ENCODE assay signal across 10 cellular contexts in genomic region chr10:74587109-74587508, GRCh38.
DNase-seq lines count a peak whose midpoint lies in the region; ATAC-seq and TF ChIP-seq lines count a peak whose summit lies in the region.
"Had no signal": no experiment of that assay in that cellular context is flagged by ENCODE, and none has a peak within 500 bp of the region (broad histone marks: within the 10 kb centered on the region; RNA-seq: fewer than 3 reads in every experiment).

No MANE protein-coding gene starts in this region.

- no peak overlapping the region for H2AFZ ChIP-seq in GM23338

- H3K4me1 Mint-ChIP-seq in CD8-positive, alpha-beta T cell (ENCODE audit: low read depth): peaks cover 73% of the 10 kb centered on the region
- peaks cover 69% of the 10 kb centered on the region for H3K4me1 Mint-ChIP-seq in activated T-helper 2 cell treated with anti-CD3 and anti-CD28 coated beads, Interferon-gamma antibody, Interleukin-2, Interleukin-4, amounts not matched to agents 10 μg/mL and 5 μg/mL and 100 μg/mL, durations not matched to agents 14 hours and 24 hours and 36 hours (ENCODE audit: low read depth)
- peaks cover 26 to 72% (median 65%) of the 10 kb centered on the region in 4 donors for H3K4me1 Mint-ChIP-seq in naive thymus-derived CD8-positive, alpha-beta T cell
- peaks cover 7% of the 10 kb centered on the region; the same call in 1 of the 3 replicates for H3K4me1 Mint-ChIP-seq in GM23338

- intact Hi-C loops in CD8-positive, alpha-beta T cell (cut with DNase I, micrococcal nuclease): loop anchor here (2.0 to 10.0 kb wide), 5 partner anchors 52 to 645 kb away; partner anchors contain the start of genes ADK (in 1 of the 2), AP3M1 (in 1 of the 2) and KAT6B (in 1 of the 2)
- intact Hi-C loops in activated T-helper 2 cell treated with anti-CD3 and anti-CD28 coated beads, Interferon-gamma antibody, Interleukin-2, Interleukin-4, amounts not matched to agents 10 μg/mL and 5 μg/mL and 100 μg/mL, durations not matched to agents 14 hours and 24 hours and 36 hours (cut with micrococcal nuclease): loop anchor here (5.0 to 10.0 kb wide), 4 partner anchors 95 to 802 kb away; partner anchors contain the start of genes CHCHD1, VDAC2 and ZSWIM8

- CTCF ChIA-PET in CD8-positive, alpha-beta T cell (lab: Charles Lee): interaction anchor here (1.6 kb wide), 1 partner anchor 10 kb away, joined by 3 read pairs; no protein-coding TSS in a partner anchor

- H3K9me3 Mint-ChIP-seq in CD8-positive, alpha-beta T cell: no peaks in the 10 kb centered on the region
- H3K9me3 Mint-ChIP-seq in activated T-helper 2 cell treated with anti-CD3 and anti-CD28 coated beads, Interferon-gamma antibody, Interleukin-2, Interleukin-4, amounts not matched to agents 10 μg/mL and 5 μg/mL and 100 μg/mL, durations not matched to agents 14 hours and 24 hours and 36 hours: no peaks in the 10 kb centered on the region
- no peaks in the 10 kb centered on the region for H3K9me3 Mint-ChIP-seq in naive thymus-derived CD8-positive, alpha-beta T cell
- H3K9me3 Mint-ChIP-seq in GM23338: no peaks in the 10 kb centered on the region

- no peaks in the 10 kb centered on the region for H4K20me1 ChIP-seq in BLaER1 treated with 17β-estradiol and CSF1 and Interleukin-3, amounts not matched to agents 10 nM and 100 nM
- H4K20me1 ChIP-seq in GM23338 (replicated peaks; ENCODE audit: insufficient read depth): no peaks in the 10 kb centered on the region

- no peaks in the 10 kb centered on the region for H3K27me3 ChIP-seq in BLaER1 treated with 17β-estradiol and CSF1 and Interleukin-3, amounts not matched to agents 10 nM and 100 nM
- no peaks in the 10 kb centered on the region for H3K27me3 ChIP-seq in CD8-positive, alpha-beta T cell (ENCODE audit: insufficient read depth, low read length)
- no peaks in the 10 kb centered on the region for H3K27me3 ChIP-seq in GM23338 (ENCODE audit: insufficient read depth)

- H3K9ac ChIP-seq in BLaER1 treated with 17β-estradiol and CSF1 and Interleukin-3, amounts not matched to agents 10 nM and 100 nM: no peak overlapping the region

- peaks cover 56 to 87% (median 69%) of the 10 kb centered on the region in 10 experiments for H3K4me1 ChIP-seq in BLaER1 treated with 17β-estradiol and CSF1 and Interleukin-3, amounts not matched to agents 10 nM and 100 nM
- peaks cover 48% of the 10 kb centered on the region for H3K4me1 ChIP-seq in CD8-positive, alpha-beta T cell (ENCODE audit: insufficient read depth, low read length)
- no peaks in the 10 kb centered on the region for H3K4me1 ChIP-seq in GM23338 (ENCODE audit: insufficient read depth)

- H3F3A ChIP-seq in GM23338 (replicated peaks; ENCODE audit: low read depth): no peaks in the 10 kb centered on the region

- H3K79me2 ChIP-seq in GM23338 (replicated peaks; ENCODE audit: insufficient read depth): no peaks in the 10 kb centered on the region

- no peak for TF ChIP-seq CTCF in CD8-positive, alpha-beta T cell (IDR thresholded peaks at IDR 0.05)
- no peak for TF ChIP-seq CTCF in GM23338 (conservative IDR thresholded peaks at IDR 0.05; ENCODE audit: low read depth in 2 of 2)

- H3K4me3 Mint-ChIP-seq in CD8-positive, alpha-beta T cell: peak overlapping the region; percentile 43
- peak overlapping the region; percentile 17 for H3K4me3 Mint-ChIP-seq in activated T-helper 2 cell treated with anti-CD3 and anti-CD28 coated beads, Interferon-gamma antibody, Interleukin-2, Interleukin-4, amounts not matched to agents 10 μg/mL and 5 μg/mL and 100 μg/mL, durations not matched to agents 14 hours and 24 hours and 36 hours (ENCODE audit: low read depth)
- peak overlapping the region in 8 of 10 donors; percentile 15 to 60 (median 40) for H3K4me3 Mint-ChIP-seq in naive thymus-derived CD8-positive, alpha-beta T cell
- H3K4me3 Mint-ChIP-seq in GM23338: no peak overlapping the region

- H3K4me2 ChIP-seq in BLaER1 treated with 17β-estradiol and CSF1 and Interleukin-3, amounts not matched to agents 10 nM and 100 nM: peak overlapping the region; percentile 6 to 86 (median 71); a peak in 17 of 22 replicates
- no peak overlapping the region for H3K4me2 ChIP-seq in GM23338

- peak overlapping the region; percentile 87 for H3K27ac Mint-ChIP-seq in CD8-positive, alpha-beta T cell
- peak overlapping the region; percentile 83 for H3K27ac Mint-ChIP-seq in activated T-helper 2 cell treated with anti-CD3 and anti-CD28 coated beads, Interferon-gamma antibody, Interleukin-2, Interleukin-4, amounts not matched to agents 10 μg/mL and 5 μg/mL and 100 μg/mL, durations not matched to agents 14 hours and 24 hours and 36 hours
- peak overlapping the region; percentile 81 to 98 (median 92) for H3K27ac Mint-ChIP-seq in naive thymus-derived CD8-positive, alpha-beta T cell
- no peak overlapping the region for H3K27ac Mint-ChIP-seq in GM23338

- DNase-seq in CD8-positive, alpha-beta T cell: no peak
- DNase-seq in activated T-helper 2 cell treated with anti-CD3 and anti-CD28 coated beads, Interferon-gamma antibody, Interleukin-2, Interleukin-4, amounts not matched to agents 10 μg/mL and 5 μg/mL and 100 μg/mL, durations not matched to agents 14 hours and 24 hours and 36 hours (ENCODE audit: low spot score): no peak
- no peak for DNase-seq in naive thymus-derived CD8-positive, alpha-beta T cell
- DNase-seq in KBM-7 (no peak), GM23338 (ENCODE audit: low spot score) (no peak)
- DNase-seq: activated effector memory CD4-positive, alpha-beta T cell treated with Interleukin-2 at 50 U/mL for 16 hours; kidney; WERI-Rb-1 had no signal

- in situ Hi-C loops in KBM-7 (cut with MboI; ENCODE audit: low pct_unique_long_range_greater_than_20kb, low sequenced_read_pairs): no loop called here

- ATAC-seq in CD8-positive, alpha-beta T cell: no peak
- ATAC-seq in naive thymus-derived CD8-positive, alpha-beta T cell: no peak
- no peak for ATAC-seq in GM18868 (IDR thresholded peaks at IDR 0.05; ENCODE audit: unreplicated experiment)
- no peak for ATAC-seq in GM23338

- H3K36me3 ChIP-seq in BLaER1 treated with 17β-estradiol and CSF1 and Interleukin-3, amounts not matched to agents 10 nM and 100 nM: peaks cover 0 to 12% (median 0%) of the 10 kb centered on the region in 11 experiments; a peak in 8 of 22 replicates
- H3K36me3 ChIP-seq in CD8-positive, alpha-beta T cell (ENCODE audit: insufficient read depth, low read length): no peaks in the 10 kb centered on the region
- no peaks in the 10 kb centered on the region for H3K36me3 ChIP-seq in GM23338 (ENCODE audit: insufficient read depth)
- H3K36me3 ChIP-seq: WERI-Rb-1 had no signal

- POLR2A ChIA-PET in CD8-positive, alpha-beta T cell (lab: Charles Lee): interaction anchor here (0.6 kb wide), 1 partner anchor 141 kb away, joined by 3 read pairs; no protein-coding TSS in a partner anchor
- POLR2A ChIA-PET in naive thymus-derived CD8-positive, alpha-beta T cell (lab: Charles Lee): interaction anchor here (0.8 to 2.3 kb wide), 3 partner anchors 8 to 238 kb away, joined by 3 to 17 read pairs (median 5); partner anchors contain the start of gene KAT6B

- no peaks in the 10 kb centered on the region for H3K27me3 Mint-ChIP-seq in CD8-positive, alpha-beta T cell (ENCODE audit: low read depth)
- H3K27me3 Mint-ChIP-seq in activated T-helper 2 cell treated with anti-CD3 and anti-CD28 coated beads, Interferon-gamma antibody, Interleukin-2, Interleukin-4, amounts not matched to agents 10 μg/mL and 5 μg/mL and 100 μg/mL, durations not matched to agents 14 hours and 24 hours and 36 hours (ENCODE audit: low read depth): no peaks in the 10 kb centered on the region
- no peaks in the 10 kb centered on the region for H3K27me3 Mint-ChIP-seq in naive thymus-derived CD8-positive, alpha-beta T cell
- H3K27me3 Mint-ChIP-seq in GM23338 (ENCODE audit: insufficient read depth, low read depth, poor library complexity): no peaks in the 10 kb centered on the region

- no peaks in the 10 kb centered on the region for H3K36me3 Mint-ChIP-seq in CD8-positive, alpha-beta T cell
- peaks cover 9% of the 10 kb centered on the region for H3K36me3 Mint-ChIP-seq in activated T-helper 2 cell treated with anti-CD3 and anti-CD28 coated beads, Interferon-gamma antibody, Interleukin-2, Interleukin-4, amounts not matched to agents 10 μg/mL and 5 μg/mL and 100 μg/mL, durations not matched to agents 14 hours and 24 hours and 36 hours (ENCODE audit: low read depth)
- H3K36me3 Mint-ChIP-seq in naive thymus-derived CD8-positive, alpha-beta T cell: no peaks in the 10 kb centered on the region
- no peaks in the 10 kb centered on the region for H3K36me3 Mint-ChIP-seq in GM23338 (ENCODE audit: low read depth)

- H3K27ac ChIP-seq in BLaER1 treated with 17β-estradiol and CSF1 and Interleukin-3, amounts not matched to agents 10 nM and 100 nM: peak overlapping the region in 5 of 11 experiments; percentile 1 to 22 (median 14); a peak in 6 of 22 replicates
- no peak overlapping the region for H3K27ac ChIP-seq in CD8-positive, alpha-beta T cell (ENCODE audit: low read depth, low read length)
- no peak overlapping the region for H3K27ac ChIP-seq in GM23338 (ENCODE audit: low read depth)
- H3K27ac ChIP-seq: WERI-Rb-1 had no signal

- H3K4me3 ChIP-seq in BLaER1 treated with 17β-estradiol and CSF1 and Interleukin-3, amounts not matched to agents 10 nM and 100 nM: no peak overlapping the region
- no peak overlapping the region for H3K4me3 ChIP-seq in CD8-positive, alpha-beta T cell (ENCODE audit: low read depth, low read length)
- H3K4me3 ChIP-seq in GM23338: no peak overlapping the region

- no peaks in the 10 kb centered on the region for H3K9me2 ChIP-seq in GM23338 (ENCODE audit: insufficient read depth)

- peaks cover 0 to under 1% (median 0%) of the 10 kb centered on the region in 11 experiments; a peak in 1 of 22 replicates for H3K9me3 ChIP-seq in BLaER1 treated with 17β-estradiol and CSF1 and Interleukin-3, amounts not matched to agents 10 nM and 100 nM (replicated peaks in 1 of 11)
- no peaks in the 10 kb centered on the region for H3K9me3 ChIP-seq in CD8-positive, alpha-beta T cell (ENCODE audit: low read length)

TF ChIP-seq in GM23338, 12 proteins besides CTCF, POLR2A, EP300 and RAD21 (continues in another document):
- TF ChIP-seq POLR2AphosphoS5 (IDR thresholded peaks at IDR 0.05; ENCODE audit: low read depth) (no peak), EZH2phosphoT487 (IDR thresholded peaks at IDR 0.05; ENCODE audit: unreplicated experiment) (no peak), ZNF114 (CRISPR knock-in tag; IDR thresholded peaks at IDR 0.05) (no peak), ETS1 (IDR thresholded peaks at IDR 0.05) (no peak), STAT1 (IDR thresholded peaks at IDR 0.05; ENCODE audit: unreplicated experiment) (no peak)
